Comparison of ENCODE assay signal across 8 cellular contexts in the genomic region with DNA sequence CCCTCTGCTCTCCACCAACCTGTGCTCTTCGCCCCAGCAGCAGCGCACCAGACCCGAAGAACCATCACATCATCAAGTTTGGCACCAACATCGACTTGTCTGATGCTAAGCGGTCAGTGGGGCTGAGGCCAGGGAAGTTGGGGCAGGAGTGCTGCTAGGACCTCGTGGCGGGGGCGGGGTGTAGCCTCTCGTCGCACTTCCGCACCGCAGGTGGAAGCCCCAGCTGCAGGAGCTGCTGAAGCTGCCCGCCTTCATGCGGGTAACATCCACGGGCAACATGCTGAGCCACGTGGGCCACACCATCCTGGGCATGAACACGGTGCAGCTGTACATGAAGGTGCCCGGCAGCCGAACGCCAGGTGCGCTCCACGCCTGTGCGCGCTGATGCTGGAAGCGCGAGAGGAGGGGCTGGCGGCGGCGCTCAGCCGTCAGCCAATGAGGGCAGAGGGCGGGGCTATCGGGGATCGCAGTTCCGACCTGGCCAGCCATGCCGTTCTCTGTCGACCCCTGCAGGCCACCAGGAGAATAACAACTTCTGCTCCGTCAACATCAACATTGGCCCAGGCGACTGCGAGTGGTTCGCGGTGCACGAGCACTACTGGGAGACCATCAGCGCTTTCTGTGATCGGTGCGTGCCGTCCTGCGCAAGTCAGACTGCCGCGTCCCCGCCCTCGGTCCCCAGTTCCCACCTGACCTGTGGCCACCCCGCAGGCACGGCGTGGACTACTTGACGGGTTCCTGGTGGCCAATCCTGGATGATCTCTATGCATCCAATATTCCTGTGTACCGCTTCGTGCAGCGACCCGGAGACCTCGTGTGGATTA. TPM values are rescaled to one million over a fixed set of nuclear protein-coding genes. Genes with fewer than 3 reads are reported as not detected.
DNase-seq lines count a peak whose midpoint lies in the region; ATAC-seq, FAIRE-seq and TF ChIP-seq lines count a peak whose summit lies in the region.

No MANE protein-coding gene starts in this region.

- peak; percentile 95 for TF ChIP-seq CTCF in DND-41 (IDR thresholded peaks at IDR 0.05; ENCODE audit: borderline replicate concordance, extremely low read depth, low read length, poor library complexity, severe bottlenecking)
- TF ChIP-seq CTCF in nephron (IDR thresholded peaks at IDR 0.05; ENCODE audit: unreplicated experiment in 3 of 3) = peak; percentile 96 to 98 (median 97)

- H3K27me3 ChIP-seq in DND-41 (ENCODE audit: insufficient read depth, low read length, poor library complexity) = no peaks in the 10 kb centered on the region

- H3K4me2 ChIP-seq in DND-41 (ENCODE audit: insufficient read depth, low read length) = peak overlapping the region; percentile 62

- H3K4me1 Mint-ChIP-seq in activated T-helper 2 cell treated with anti-CD3 and anti-CD28 coated beads, Interferon-gamma antibody, Interleukin-2, Interleukin-4, amounts not matched to agents 10 μg/mL and 5 μg/mL and 100 μg/mL, durations not matched to agents 14 hours and 24 hours and 36 hours (ENCODE audit: low read depth) = peaks cover 30% of the 10 kb centered on the region
- H3K4me1 Mint-ChIP-seq in nephron = peaks cover 5% of the 10 kb centered on the region
- peaks cover 52% of the 10 kb centered on the region for H3K4me1 Mint-ChIP-seq in stimulated activated naive CD8-positive, alpha-beta T cell treated with anti-CD3 and anti-CD28 coated beads, Interleukin-15, Interleukin-2, amounts not matched to agents 100 ng/mL and 50 ng/mL, for 24 hours (ENCODE audit: low read depth)

- H3K9ac ChIP-seq in DND-41 (ENCODE audit: low read depth, low read length) = peak overlapping the region; percentile 10; the same call in 1 of the 2 replicates

- intact Hi-C loops in activated T-helper 2 cell treated with anti-CD3 and anti-CD28 coated beads, Interferon-gamma antibody, Interleukin-2, Interleukin-4, amounts not matched to agents 10 μg/mL and 5 μg/mL and 100 μg/mL, durations not matched to agents 14 hours and 24 hours and 36 hours (cut with micrococcal nuclease) = loop anchor here (1.0 to 10.0 kb wide), 4 partner anchors 16 to 203 kb away; no protein-coding TSS in a partner anchor

- DNase-seq in DND-41 (peak; percentile 92), HuH-7 (ENCODE audit: low spot score) (peak; percentile 74), RCC 7860 (ENCODE audit: low spot score) (peak; percentile 67), fibroblast of peridontal ligament (ENCODE audit: extremely low read depth) (peak; percentile 77)
- DNase-seq in activated T-helper 2 cell treated with anti-CD3 and anti-CD28 coated beads, Interferon-gamma antibody, Interleukin-2, Interleukin-4, amounts not matched to agents 10 μg/mL and 5 μg/mL and 100 μg/mL, durations not matched to agents 14 hours and 24 hours and 36 hours (ENCODE audit: low spot score) = peak; percentile 92

- peaks cover 33% of the 10 kb centered on the region for H3K4me1 ChIP-seq in DND-41 (ENCODE audit: insufficient read depth, low read length)

- peak; percentile 93 for ATAC-seq in DND-41 (ENCODE audit: insufficient read depth, low read depth)
- peak; percentile 66 for ATAC-seq in GM21515 (IDR thresholded peaks at IDR 0.05; ENCODE audit: unreplicated experiment)

- H3K9me3 Mint-ChIP-seq in activated T-helper 2 cell treated with anti-CD3 and anti-CD28 coated beads, Interferon-gamma antibody, Interleukin-2, Interleukin-4, amounts not matched to agents 10 μg/mL and 5 μg/mL and 100 μg/mL, durations not matched to agents 14 hours and 24 hours and 36 hours = no peaks in the 10 kb centered on the region
- no peaks in the 10 kb centered on the region for H3K9me3 Mint-ChIP-seq in nephron
- H3K9me3 Mint-ChIP-seq in stimulated activated naive CD8-positive, alpha-beta T cell treated with anti-CD3 and anti-CD28 coated beads, Interleukin-15, Interleukin-2, amounts not matched to agents 100 ng/mL and 50 ng/mL, for 24 hours = no peaks in the 10 kb centered on the region

- H3K27ac ChIP-seq in DND-41 (ENCODE audit: low read length) = no peak overlapping the region

- H3K36me3 ChIP-seq in DND-41 (ENCODE audit: insufficient read depth, low read length) = peaks cover 40% of the 10 kb centered on the region; the same call in 1 of the 2 replicates

- peaks cover 14% of the 10 kb centered on the region for H3K79me2 ChIP-seq in DND-41 (ENCODE audit: insufficient read depth, low read length)

- no peaks in the 10 kb centered on the region for H3K27me3 Mint-ChIP-seq in activated T-helper 2 cell treated with anti-CD3 and anti-CD28 coated beads, Interferon-gamma antibody, Interleukin-2, Interleukin-4, amounts not matched to agents 10 μg/mL and 5 μg/mL and 100 μg/mL, durations not matched to agents 14 hours and 24 hours and 36 hours (ENCODE audit: low read depth)
- peaks cover 3% of the 10 kb centered on the region for H3K27me3 Mint-ChIP-seq in nephron (ENCODE audit: low read depth)
- no peaks in the 10 kb centered on the region for H3K27me3 Mint-ChIP-seq in stimulated activated naive CD8-positive, alpha-beta T cell treated with anti-CD3 and anti-CD28 coated beads, Interleukin-15, Interleukin-2, amounts not matched to agents 100 ng/mL and 50 ng/mL, for 24 hours

- H3K4me3 Mint-ChIP-seq in activated T-helper 2 cell treated with anti-CD3 and anti-CD28 coated beads, Interferon-gamma antibody, Interleukin-2, Interleukin-4, amounts not matched to agents 10 μg/mL and 5 μg/mL and 100 μg/mL, durations not matched to agents 14 hours and 24 hours and 36 hours (ENCODE audit: low read depth) = peak overlapping the region; percentile 61
- H3K4me3 Mint-ChIP-seq in nephron = peak overlapping the region in 2 of 3 experiments; percentile 35 to 63
- peak overlapping the region; percentile 74 for H3K4me3 Mint-ChIP-seq in stimulated activated naive CD8-positive, alpha-beta T cell treated with anti-CD3 and anti-CD28 coated beads, Interleukin-15, Interleukin-2, amounts not matched to agents 100 ng/mL and 50 ng/mL, for 24 hours

- FAIRE-seq in RCC 7860 (lab: Jason Lieb, UNC) = no peak

- H3K9me3 ChIP-seq in DND-41 (ENCODE audit: insufficient read depth, low read length, severe bottlenecking) = no peaks in the 10 kb centered on the region

- H3K27ac Mint-ChIP-seq in activated T-helper 2 cell treated with anti-CD3 and anti-CD28 coated beads, Interferon-gamma antibody, Interleukin-2, Interleukin-4, amounts not matched to agents 10 μg/mL and 5 μg/mL and 100 μg/mL, durations not matched to agents 14 hours and 24 hours and 36 hours = no peak overlapping the region
- H3K27ac Mint-ChIP-seq in nephron = no peak overlapping the region
- H3K27ac Mint-ChIP-seq in stimulated activated naive CD8-positive, alpha-beta T cell treated with anti-CD3 and anti-CD28 coated beads, Interleukin-15, Interleukin-2, amounts not matched to agents 100 ng/mL and 50 ng/mL, for 24 hours = peak overlapping the region; percentile 61

- H3K4me3 ChIP-seq in DND-41 (ENCODE audit: low read depth in 1 of 2, low read length in 2 of 2) = peak overlapping the region in 1 of 2 experiments; percentile 47; a peak in 2 of 4 replicates

- H3K36me3 Mint-ChIP-seq in activated T-helper 2 cell treated with anti-CD3 and anti-CD28 coated beads, Interferon-gamma antibody, Interleukin-2, Interleukin-4, amounts not matched to agents 10 μg/mL and 5 μg/mL and 100 μg/mL, durations not matched to agents 14 hours and 24 hours and 36 hours (ENCODE audit: low read depth) = peaks cover 58% of the 10 kb centered on the region
- peaks cover 54% of the 10 kb centered on the region for H3K36me3 Mint-ChIP-seq in nephron (ENCODE audit: low read depth)
- peaks cover 34% of the 10 kb centered on the region for H3K36me3 Mint-ChIP-seq in stimulated activated naive CD8-positive, alpha-beta T cell treated with anti-CD3 and anti-CD28 coated beads, Interleukin-15, Interleukin-2, amounts not matched to agents 100 ng/mL and 50 ng/mL, for 24 hours (ENCODE audit: low read depth)

- H2AFZ ChIP-seq in DND-41 (ENCODE audit: low read depth, low read length) = peak overlapping the region; percentile 37; the same call in 1 of the 2 replicates

- peaks cover 9% of the 10 kb centered on the region; the same call in 1 of the 2 replicates for H4K20me1 ChIP-seq in DND-41 (ENCODE audit: insufficient read depth, low read length)

RNA-seq across cellular contexts. Expression of a gene that starts 3.2 kb away (rescaled TPM):
- total RNA-seq in activated T-helper 2 cell treated with anti-CD3 and anti-CD28 coated beads, Interferon-gamma antibody, Interleukin-2, Interleukin-4, amounts not matched to agents 10 μg/mL and 5 μg/mL and 100 μg/mL, durations not matched to agents 14 hours and 24 hours and 36 hours = 4.1 and 6.1 TPM in 2 replicates

RNA-seq across cellular contexts. Expression of a gene that starts 5.7 kb away (rescaled TPM):
- 52.6 and 53.0 TPM in 2 replicates for total RNA-seq in activated T-helper 2 cell treated with anti-CD3 and anti-CD28 coated beads, Interferon-gamma antibody, Interleukin-2, Interleukin-4, amounts not matched to agents 10 μg/mL and 5 μg/mL and 100 μg/mL, durations not matched to agents 14 hours and 24 hours and 36 hours

RNA-seq across cellular contexts. Expression of a gene that starts 6.2 kb away (rescaled TPM):
- 8.8 and 10.5 TPM in 2 replicates for total RNA-seq in activated T-helper 2 cell treated with anti-CD3 and anti-CD28 coated beads, Interferon-gamma antibody, Interleukin-2, Interleukin-4, amounts not matched to agents 10 μg/mL and 5 μg/mL and 100 μg/mL, durations not matched to agents 14 hours and 24 hours and 36 hours

RNA-seq across cellular contexts. Expression of a gene that starts 17.6 kb away (rescaled TPM):
- 96.0 and 99.6 TPM in 2 replicates for total RNA-seq in activated T-helper 2 cell treated with anti-CD3 and anti-CD28 coated beads, Interferon-gamma antibody, Interleukin-2, Interleukin-4, amounts not matched to agents 10 μg/mL and 5 μg/mL and 100 μg/mL, durations not matched to agents 14 hours and 24 hours and 36 hours

RNA-seq across cellular contexts. Expression of a gene that starts 36.9 kb away (rescaled TPM):
- 158 and 164 TPM in 2 replicates for total RNA-seq in activated T-helper 2 cell treated with anti-CD3 and anti-CD28 coated beads, Interferon-gamma antibody, Interleukin-2, Interleukin-4, amounts not matched to agents 10 μg/mL and 5 μg/mL and 100 μg/mL, durations not matched to agents 14 hours and 24 hours and 36 hours
